Comparison of ENCODE assay signal across 9 cellular contexts in the genomic region with DNA sequence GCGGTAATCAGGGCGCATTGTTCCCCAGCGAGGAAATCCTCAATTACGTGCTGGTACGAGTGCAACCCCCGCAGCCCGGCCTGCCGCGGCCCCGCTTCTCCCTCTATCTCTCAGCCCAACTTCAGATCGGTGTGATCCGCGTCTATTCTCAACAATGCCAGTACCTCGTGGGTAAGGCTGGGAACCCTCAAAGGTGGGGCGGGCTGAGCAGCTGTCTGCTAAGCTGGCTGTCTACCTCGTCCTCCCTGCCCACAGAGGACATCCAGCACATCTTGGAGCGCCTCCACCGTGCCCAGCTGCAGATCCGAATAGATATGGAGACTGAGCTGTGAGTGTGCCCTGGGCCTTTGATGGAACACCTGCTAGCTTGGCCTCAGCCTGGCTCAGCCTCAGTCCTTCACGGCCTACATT. TPM values are rescaled to one million over a fixed set of nuclear protein-coding genes. Genes with fewer than 3 reads are reported as not detected.
DNase-seq lines count a peak whose midpoint lies in the region; ATAC-seq and TF ChIP-seq lines count a peak whose summit lies in the region.
"Had no signal": no experiment of that assay in that cellular context is flagged by ENCODE, and none has a peak within 500 bp of the region (broad histone marks: within the 10 kb centered on the region; RNA-seq: fewer than 3 reads in every experiment).

No MANE protein-coding gene starts in this region.

- no peak overlapping the region for H4K91ac ChIP-seq in IMR-90 (ENCODE audit: insufficient read depth, low read depth, low read length)

- H3K36me3 Mint-ChIP-seq in endodermal cell (ENCODE audit: low read depth) = peaks cover 29% of the 10 kb centered on the region

- no peak overlapping the region for H3K14ac ChIP-seq in IMR-90 (replicated peaks; ENCODE audit: low read depth, low read length)

- 70% methylated on average over 6 of the region's 20 CpGs; no CpG with 5 or more reads in 1 of the 2 experiments for WGBS in IMR-90 (ENCODE audit: extremely low coverage in 2 of 2, insufficient read length in 1 of 2), 2 experiments
- 91 to 98% methylated on average over 11 to 20 of the region's 20 CpGs for WGBS in endodermal cell (ENCODE audit: insufficient coverage in 1 of 2, insufficient read length in 1 of 2), 2 experiments

- no peak overlapping the region for H2BK15ac ChIP-seq in IMR-90 (ENCODE audit: low read depth, low read length)

- dilution Hi-C loops in IMR-90 (cut with HindIII; ENCODE audit: low sequenced_read_pairs, unreplicated experiment) = no loop called here

- no TSS peak for BruUV-seq in IMR-90 (replicated peaks; lab: Mats Ljungman, UMichigan)

- H3K27me3 Mint-ChIP-seq in endodermal cell (ENCODE audit: insufficient read depth) = no peaks in the 10 kb centered on the region

- H3K79me1 ChIP-seq in IMR-90 (ENCODE audit: low read depth in 1 of 2, low read length in 2 of 2) = no peaks in the 10 kb centered on the region

- no peak for TF ChIP-seq RAD21 in IMR-90 (IDR thresholded peaks at IDR 0.05; ENCODE audit: low read length)

- no peak overlapping the region for H3K18ac ChIP-seq in IMR-90 (ENCODE audit: low read depth, low read length)

- CTCF ChIA-PET in IMR-90 (lab: Yijun Ruan, JAX) = no interaction called here

- ATAC-seq in IMR-90 (ENCODE audit: low read depth) = no peak
- ATAC-seq in upper lobe of right lung = no peak

- H3K56ac ChIP-seq in IMR-90 (ENCODE audit: extremely low read depth, insufficient read depth, low read length) = no peak overlapping the region

- H3K4me1 ChIP-seq in IMR-90 (ENCODE audit: control insufficient read depth, insufficient read depth, low read length) (no peaks in the 10 kb centered on the region), endodermal cell (ENCODE audit: control insufficient read depth, insufficient read depth, low read length) (no peaks in the 10 kb centered on the region), upper lobe of right lung (peaks cover 4% of the 10 kb centered on the region)

- DNase-seq in G401 (ENCODE audit: low spot score) (peak; percentile 43), IMR-90 (no peak), endodermal cell (no peak), posterior vena cava (ENCODE audit: low spot score) (peak; percentile 82), pons (ENCODE audit: low spot score) (no peak), upper lobe of right lung (no peak), AG08396 (ENCODE audit: low spot score) (no peak)
- DNase-seq: left ventricle myocardium superior, NCI-H526 treated with DMSO at 0.1 percent for 48 hours had no signal

- POLR2A ChIA-PET in IMR-90 (lab: Charles Lee; ENCODE audit: unreplicated experiment) = no interaction called here

- H2BK5ac ChIP-seq in IMR-90 (ENCODE audit: low read depth, low read length, poor library complexity, severe bottlenecking) = no peak overlapping the region

- H3K36me3 ChIP-seq in IMR-90 (ENCODE audit: control insufficient read depth, insufficient read depth, low read length) (peaks cover 29% of the 10 kb centered on the region), endodermal cell (ENCODE audit: control insufficient read depth, insufficient read depth, low read length) (peaks cover 7% of the 10 kb centered on the region), upper lobe of right lung (peaks cover 47% of the 10 kb centered on the region)

- H4K20me1 ChIP-seq in IMR-90 (ENCODE audit: insufficient read depth, low read length) = no peaks in the 10 kb centered on the region

- H3K27me3 ChIP-seq in IMR-90 (ENCODE audit: control insufficient read depth, insufficient read depth, low read length) (no peaks in the 10 kb centered on the region), endodermal cell (ENCODE audit: control insufficient read depth, insufficient read depth, low read length, poor library complexity, severe bottlenecking) (no peaks in the 10 kb centered on the region), upper lobe of right lung (no peaks in the 10 kb centered on the region)

- no peak for TF ChIP-seq CTCF in IMR-90 (conservative IDR thresholded peaks at IDR 0.05; ENCODE audit: low read depth, low read length)
- TF ChIP-seq CTCF in endodermal cell (conservative IDR thresholded peaks at IDR 0.05) = no peak
- TF ChIP-seq CTCF in upper lobe of right lung (IDR thresholded peaks at IDR 0.05) = no peak

- TF ChIP-seq POLR2A in IMR-90 (IDR thresholded peaks at IDR 0.05; ENCODE audit: low read depth, low read length) = no peak

- no peak overlapping the region for H3K27ac Mint-ChIP-seq in endodermal cell

- H3K4me1 Mint-ChIP-seq in endodermal cell = no peaks in the 10 kb centered on the region

- H3K4me3 Mint-ChIP-seq in endodermal cell = peak overlapping the region; percentile 76

- H3K9me3 ChIP-seq in IMR-90 (ENCODE audit: control insufficient read depth, insufficient read depth, low read length) (no peaks in the 10 kb centered on the region), endodermal cell (ENCODE audit: control insufficient read depth, low read length) (no peaks in the 10 kb centered on the region), upper lobe of right lung (no peaks in the 10 kb centered on the region)

- H2BK20ac ChIP-seq in IMR-90 (ENCODE audit: low read depth, low read length) = no peak overlapping the region

- H2AK9ac ChIP-seq in IMR-90 (replicated peaks; ENCODE audit: low read depth, low read length, poor library complexity) = peak overlapping the region; percentile 13

- H3K9me3 Mint-ChIP-seq in endodermal cell = no peaks in the 10 kb centered on the region

- H3K4me3 ChIP-seq in IMR-90 (ENCODE audit: insufficient read depth, low read depth, low read length) (no peak overlapping the region), endodermal cell (ENCODE audit: low read length) (peak overlapping the region; percentile 85), upper lobe of right lung (no peak overlapping the region)

- intact Hi-C loops in IMR-90 (cut with micrococcal nuclease) = no loop called here
- intact Hi-C loops in posterior vena cava (cut with DNase I) = no loop called here
- intact Hi-C loops in upper lobe of right lung (cut with DNase I) = no loop called here

- H2AFZ ChIP-seq in IMR-90 (replicated peaks; ENCODE audit: low read length, poor library complexity) = no peak overlapping the region

- in situ Hi-C loops in G401 (cut with HindIII; ENCODE audit: low sequenced_read_pairs) = no loop called here
- in situ Hi-C loops in IMR-90 (cut with MboI; ENCODE audit: low sequenced_read_pairs) = no loop called here

- no peak overlapping the region for H3K23ac ChIP-seq in IMR-90 (ENCODE audit: low read depth, low read length)

- H3K27ac ChIP-seq in IMR-90 (ENCODE audit: insufficient read depth, low read length) = no peak overlapping the region
- H3K27ac ChIP-seq in endodermal cell (ENCODE audit: low read depth, low read length) = no peak overlapping the region
- no peak overlapping the region for H3K27ac ChIP-seq in upper lobe of right lung

- no peaks in the 10 kb centered on the region for H3K9me1 ChIP-seq in IMR-90 (ENCODE audit: insufficient read depth, low read length)

- no peak overlapping the region for H4K5ac ChIP-seq in IMR-90 (ENCODE audit: low read depth, low read length)

- no peak overlapping the region for H3K4me2 ChIP-seq in IMR-90 (ENCODE audit: low read depth, low read length)

- H2BK120ac ChIP-seq in IMR-90 (ENCODE audit: low read depth, low read length) = no peak overlapping the region

- H4K8ac ChIP-seq in IMR-90 (ENCODE audit: low read depth in 2 of 2, low read length in 2 of 2) = no peak overlapping the region

- H3K4ac ChIP-seq in IMR-90 (ENCODE audit: low read depth, low read length) = no peak overlapping the region

- H2AK5ac ChIP-seq in IMR-90 (ENCODE audit: low read depth, low read length) = no peak overlapping the region

- H3K9ac ChIP-seq in IMR-90 (ENCODE audit: low read depth, low read length) = no peak overlapping the region
- no peak overlapping the region for H3K9ac ChIP-seq in endodermal cell (ENCODE audit: extremely low read depth, low read length, poor library complexity, severe bottlenecking)

RNA-seq across cellular contexts. Expression of a gene that starts 1.0 kb away (rescaled TPM):
- total RNA-seq in G401 (2014; rRNA removed; shearing (Covaris generic)) = 0.31 TPM in 1 of 2 replicates, not detected in the other
- 0.36 and 0.56 TPM in 2 replicates for total RNA-seq in IMR-90 (2012; rRNA removed)
- polyA plus RNA-seq in IMR-90 (2012; rRNA removed) = 3.5 and 3.6 TPM in 2 replicates
- 1.1 and 2.2 TPM in 2 replicates for polyA plus RNA-seq in IMR-90 (2012; cell fraction: cytosol; rRNA removed)
- 42.5 and 59.2 TPM in 2 replicates for polyA plus RNA-seq in IMR-90 (2012; cell fraction: nucleus; rRNA removed; ENCODE audit: low replicate concordance)
- 10 to 100 TPM; 60.3 to 98.3 TPM for total RNA-seq in endodermal cell
- 86.1 TPM for polyA plus RNA-seq in endodermal cell (2013, experiment 1 of 2)
- polyA plus RNA-seq in endodermal cell (2013, experiment 2 of 2) = 69.8 TPM
- total RNA-seq in posterior vena cava = 1 to 10 TPM; 8.0 to 9.4 TPM
- total RNA-seq in upper lobe of right lung = 18.5 TPM

RNA-seq across cellular contexts. Expression of a gene that starts 11.8 kb away (rescaled TPM):
- 8.3 and 14.1 TPM in 2 replicates for total RNA-seq in G401 (2014; rRNA removed; shearing (Covaris generic))
- total RNA-seq in IMR-90 (2012; rRNA removed) (29.7 and 34.6 TPM in 2 replicates), endodermal cell (10 to 100 TPM; 13.6 to 26.9 TPM), posterior vena cava (10 to 100 TPM; 53.7 to 92.4 TPM), upper lobe of right lung (123 TPM)
- 23.2 and 25.6 TPM in 2 replicates for polyA plus RNA-seq in IMR-90 (2012; rRNA removed)
- 12.2 and 15.5 TPM in 2 replicates for polyA plus RNA-seq in IMR-90 (2012; cell fraction: cytosol; rRNA removed)
- polyA plus RNA-seq in IMR-90 (2012; cell fraction: nucleus; rRNA removed; ENCODE audit: low replicate concordance) = 67.1 and 86.7 TPM in 2 replicates
- polyA plus RNA-seq in endodermal cell (2013, experiment 1 of 2) = 23.7 TPM
- 16.6 TPM for polyA plus RNA-seq in endodermal cell (2013, experiment 2 of 2)

RNA-seq across cellular contexts. Expression of a gene that starts 15.7 kb away (rescaled TPM):
- 79.5 and 80.4 TPM in 2 replicates for total RNA-seq in G401 (2014; rRNA removed; shearing (Covaris generic))
- total RNA-seq in IMR-90 (2012; rRNA removed) (36.7 and 37.6 TPM in 2 replicates), endodermal cell (10 to 100 TPM; 56.3 to 67.4 TPM), posterior vena cava (10 to 100 TPM; 24.9 to 30.6 TPM), upper lobe of right lung (25.1 TPM)
- 39.4 and 39.9 TPM in 2 replicates for polyA plus RNA-seq in IMR-90 (2012; rRNA removed)
- 30.6 and 33.6 TPM in 2 replicates for polyA plus RNA-seq in IMR-90 (2012; cell fraction: cytosol; rRNA removed)
- 54.9 and 139 TPM in 2 replicates for polyA plus RNA-seq in IMR-90 (2012; cell fraction: nucleus; rRNA removed; ENCODE audit: low replicate concordance)
- polyA plus RNA-seq in endodermal cell (2013, experiment 1 of 2) = 30.3 TPM
- polyA plus RNA-seq in endodermal cell (2013, experiment 2 of 2) = 28.8 TPM

RNA-seq across cellular contexts. Expression of a gene that starts 22.4 kb away (rescaled TPM):
- total RNA-seq in G401 (2014; rRNA removed; shearing (Covaris generic)) = 26.6 and 50.0 TPM in 2 replicates
- total RNA-seq in IMR-90 (2012; rRNA removed) (51.9 and 65.6 TPM in 2 replicates), endodermal cell (10 to 100 TPM; 37.4 to 40.8 TPM), posterior vena cava (10 to 100 TPM; 30.1 to 35.2 TPM), upper lobe of right lung (52.0 TPM)
- polyA plus RNA-seq in IMR-90 (2012; rRNA removed) = 40.4 and 40.9 TPM in 2 replicates
- polyA plus RNA-seq in IMR-90 (2012; cell fraction: cytosol; rRNA removed) = 36.4 and 37.5 TPM in 2 replicates
- polyA plus RNA-seq in IMR-90 (2012; cell fraction: nucleus; rRNA removed; ENCODE audit: low replicate concordance) = 22.1 and 26.5 TPM in 2 replicates
- polyA plus RNA-seq in endodermal cell (2013, experiment 1 of 2) = 38.3 TPM
- 34.4 TPM for polyA plus RNA-seq in endodermal cell (2013, experiment 2 of 2)

RNA-seq across cellular contexts. Expression of a gene that starts 25.6 kb away (rescaled TPM):
- total RNA-seq in G401 (2014; rRNA removed; shearing (Covaris generic)) = 51.9 and 89.7 TPM in 2 replicates
- total RNA-seq in IMR-90 (2012; rRNA removed) = 26.1 and 37.5 TPM in 2 replicates
- 28.9 and 31.6 TPM in 2 replicates for polyA plus RNA-seq in IMR-90 (2012; rRNA removed)
- polyA plus RNA-seq in IMR-90 (2012; cell fraction: cytosol; rRNA removed) = 14.8 and 16.4 TPM in 2 replicates
- polyA plus RNA-seq in IMR-90 (2012; cell fraction: nucleus; rRNA removed; ENCODE audit: low replicate concordance) = 88.7 and 145 TPM in 2 replicates
- total RNA-seq in endodermal cell = 10 to 100 TPM; 75.5 to 82.9 TPM
- 52.4 TPM for polyA plus RNA-seq in endodermal cell (2013, experiment 1 of 2)
- 44.9 TPM for polyA plus RNA-seq in endodermal cell (2013, experiment 2 of 2)
- total RNA-seq in posterior vena cava = 10 to 100 TPM; 34.9 to 53.7 TPM
- 52.3 TPM for total RNA-seq in upper lobe of right lung

Comparison
In these comparisons a context has a peak if more than half of its experiments do, and no peak if none do; other contexts are left out.
1. DNase-seq: peak in G401 (single experiment) and posterior vena cava (single experiment); none in IMR-90 (single experiment), endodermal cell (single experiment), pons (single experiment), upper lobe of right lung (single experiment) and AG08396 (single experiment).